In genomic region chr5:53733853-53734252, GRCh38 we compare ENCODE assay signal across 14 cellular contexts.
DNase-seq lines count a peak whose midpoint lies in the region; ATAC-seq and TF ChIP-seq lines count a peak whose summit lies in the region.
"Had no signal": no experiment of that assay in that cellular context is flagged by ENCODE, and none has a peak within 500 bp of the region (broad histone marks: within the 10 kb centered on the region; RNA-seq: fewer than 3 reads in every experiment).

No MANE protein-coding gene starts in this region.

- H3K4me1 ChIP-seq in OCI-LY3 (ENCODE audit: low read length): peaks cover 6% of the 10 kb centered on the region
- H3K4me1 ChIP-seq: BE2C, testis had no signal

- H3K9me3 ChIP-seq in OCI-LY3 (ENCODE audit: insufficient read depth, low read length): no peaks in the 10 kb centered on the region
- H3K9me3 ChIP-seq: BE2C, testis had no signal

- no peak overlapping the region for H3K9ac ChIP-seq in OCI-LY3 (ENCODE audit: low read length)

- TF ChIP-seq CTCF in GM12872 (IDR thresholded peaks at IDR 0.05; ENCODE audit: insufficient read depth, low read depth, low read length) (0 out of 3 replicates have a peak, but pooled peaks have one; percentile 9), OCI-LY3 (IDR thresholded peaks at IDR 0.05; ENCODE audit: low read depth, low read length) (peak; percentile 26)

- no peaks in the 10 kb centered on the region for H3K27me3 ChIP-seq in OCI-LY3 (ENCODE audit: low read depth, low read length)
- H3K27me3 ChIP-seq: BE2C, testis had no signal

- H3K79me2 ChIP-seq in OCI-LY3 (ENCODE audit: low read length): no peaks in the 10 kb centered on the region

- no peak overlapping the region for H3K27ac ChIP-seq in OCI-LY3 (ENCODE audit: low read length)
- H3K27ac ChIP-seq: coronary artery, testis had no signal

- DNase-seq in CMK (ENCODE audit: low read depth): peak; percentile 26
- DNase-seq in D341Med (ENCODE audit: low spot score): no peak
- no peak for DNase-seq in hypothalamus (lab: John Stamatoyannopoulos, UW)
- DNase-seq in HCEC 1CT: no peak
- DNase-seq: activated CD4-positive, CD25-positive, alpha-beta regulatory T cell; activated gamma-delta T cell treated with Interleukin-2 at 50 U/mL for 16 hours; BE2C; testis had no signal

- peak; percentile 55 for ATAC-seq in esophagus mucosa
- no peak for ATAC-seq in HG03139 (IDR thresholded peaks at IDR 0.05; ENCODE audit: unreplicated experiment)
- ATAC-seq: sciatic nerve had no signal

- H3K36me3 ChIP-seq in OCI-LY3 (replicated peaks; ENCODE audit: low read depth, low read length): no peaks in the 10 kb centered on the region
- H3K36me3 ChIP-seq: BE2C had no signal

- no peak overlapping the region for H2AFZ ChIP-seq in OCI-LY3 (ENCODE audit: low read depth, low read length)

- no peak overlapping the region for H3K4me3 ChIP-seq in OCI-LY3 (ENCODE audit: low read length)
- H3K4me3 ChIP-seq: coronary artery, testis had no signal

- no peak overlapping the region for H3K4me2 ChIP-seq in OCI-LY3 (ENCODE audit: low read length)

- no peaks in the 10 kb centered on the region for H4K20me1 ChIP-seq in OCI-LY3 (ENCODE audit: insufficient read depth, low read length)
